Comparison of ENCODE assay signal across 9 cellular contexts in the genomic region with DNA sequence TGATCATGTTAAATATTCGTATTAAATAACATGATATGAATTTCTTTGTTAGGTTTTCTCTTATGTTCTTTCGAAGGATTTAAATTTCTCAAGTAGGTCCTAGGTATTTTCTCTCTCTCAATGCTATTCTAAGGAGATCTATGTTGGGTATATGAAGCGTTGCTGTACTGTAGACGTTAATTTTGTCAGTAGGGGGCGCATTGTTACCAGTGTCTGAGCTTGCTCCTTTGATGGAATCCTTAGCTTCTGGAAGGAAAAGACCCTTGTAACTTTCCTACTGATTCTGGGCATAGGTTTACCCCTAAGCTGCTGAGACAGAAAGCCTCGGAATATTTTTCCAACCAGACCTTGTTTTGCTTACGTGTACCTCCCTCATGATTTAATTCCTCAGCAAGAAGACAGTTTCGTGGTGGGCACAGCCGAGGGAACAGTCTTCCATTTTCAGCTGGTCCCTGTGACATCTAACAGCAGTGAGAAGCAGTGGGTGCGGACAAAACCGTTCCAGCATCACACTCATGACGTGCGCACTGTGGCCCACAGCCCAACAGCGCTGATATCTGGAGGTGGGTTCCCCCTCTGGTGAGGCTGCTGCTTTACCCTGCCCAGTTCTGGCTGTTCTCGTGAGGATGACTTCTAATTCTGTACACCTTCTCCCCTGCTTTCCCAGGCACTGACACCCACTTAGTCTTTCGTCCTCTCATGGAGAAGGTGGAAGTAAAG. TPM values are rescaled to one million over a fixed set of nuclear protein-coding genes. Genes with fewer than 3 reads are reported as not detected.
DNase-seq lines count a peak whose midpoint lies in the region; ATAC-seq and TF ChIP-seq lines count a peak whose summit lies in the region.
"Had no signal": no experiment of that assay in that cellular context is flagged by ENCODE, and none has a peak within 500 bp of the region (broad histone marks: within the 10 kb centered on the region; RNA-seq: fewer than 3 reads in every experiment).

No MANE protein-coding gene starts in this region.

- H3K4me1 ChIP-seq in MM.1S (ENCODE audit: low read length), result no peaks in the 10 kb centered on the region
- H3K4me1 ChIP-seq: BLaER1 treated with 17β-estradiol and CSF1 and Interleukin-3, amounts not matched to agents 10 nM and 100 nM had no signal

- H3K79me2 ChIP-seq in MM.1S (ENCODE audit: low read length), result peaks cover 26% of the 10 kb centered on the region

- no peaks in the 10 kb centered on the region for H3F3A ChIP-seq in MM.1S (ENCODE audit: insufficient read depth, low read length)

- H3K27me3 ChIP-seq in MM.1S (replicated peaks; ENCODE audit: insufficient read depth, low read length), result no peaks in the 10 kb centered on the region
- H3K27me3 ChIP-seq: BLaER1 treated with 17β-estradiol and CSF1 and Interleukin-3, amounts not matched to agents 10 nM and 100 nM had no signal

- no peak overlapping the region for H2AFZ ChIP-seq in MM.1S (ENCODE audit: low read length)

- TF ChIP-seq CTCF in MM.1S (IDR thresholded peaks at IDR 0.05; ENCODE audit: low read length), result peak; percentile 75

- no peaks in the 10 kb centered on the region for H3K9me2 ChIP-seq in MM.1S (replicated peaks; ENCODE audit: insufficient read depth, low read length)

- H3K4me2 ChIP-seq in MM.1S (ENCODE audit: low read depth, low read length), result no peak overlapping the region
- H3K4me2 ChIP-seq: BLaER1 treated with 17β-estradiol and CSF1 and Interleukin-3, amounts not matched to agents 10 nM and 100 nM had no signal

- H3K36me3 ChIP-seq in MM.1S (replicated peaks; ENCODE audit: insufficient read depth, low read length), result peaks cover 3% of the 10 kb centered on the region; the same call in 1 of the 2 replicates

- no peaks in the 10 kb centered on the region for H3K9me3 ChIP-seq in MM.1S (replicated peaks; ENCODE audit: insufficient read depth, low read length)
- H3K9me3 ChIP-seq: BLaER1 treated with 17β-estradiol and CSF1 and Interleukin-3, amounts not matched to agents 10 nM and 100 nM had no signal

- H3K9ac ChIP-seq in MM.1S (ENCODE audit: low read length), result no peak overlapping the region
- H3K9ac ChIP-seq: BLaER1 treated with 17β-estradiol and CSF1 and Interleukin-3, amounts not matched to agents 10 nM and 100 nM had no signal

- H3K4me3 ChIP-seq in MM.1S (ENCODE audit: low read length), result no peak overlapping the region
- H3K4me3 ChIP-seq: BLaER1 treated with 17β-estradiol and CSF1 and Interleukin-3, amounts not matched to agents 10 nM and 100 nM had no signal

- DNase-seq in NCI-H510A treated with DMSO at 0.1 percent for 48 hours (lab: John Stamatoyannopoulos, UW) (peak; percentile 36), NCI-H510A (lab: John Stamatoyannopoulos, UW) (no peak), MM.1S (peak; percentile 58), SK-N-DZ (ENCODE audit: low spot score) (peak; percentile 61), T47D (ENCODE audit: low read depth in 1 of 2, low spot score in 1 of 2) (peak; percentile 60 to 80), iPS-NIHi7 (ENCODE audit: extremely low spot score) (peak; percentile 76)
- DNase-seq in stimulated activated CD4-positive, alpha-beta T cell treated with anti-CD3 and anti-CD28 coated beads, Interleukin-1b, Interleukin-23, amount 100 ng/mL, for 48 hours, result peak; percentile 32

- ATAC-seq in HG03045 (IDR thresholded peaks at IDR 0.05; ENCODE audit: unreplicated experiment), result no peak

- H4K20me1 ChIP-seq in MM.1S (ENCODE audit: insufficient read depth, low read length), result no peaks in the 10 kb centered on the region

- in situ Hi-C loops in T47D (cut with HindIII; ENCODE audit: low pct_unique_long_range_greater_than_20kb, low sequenced_read_pairs), result no loop called here

- H3K27ac ChIP-seq in MM.1S (ENCODE audit: low read length), result no peak overlapping the region
- H3K27ac ChIP-seq: BLaER1 treated with 17β-estradiol and CSF1 and Interleukin-3, amounts not matched to agents 10 nM and 100 nM had no signal

RNA-seq across cellular contexts. Expression of a gene that starts 17.9 kb away (rescaled TPM):
- polyA plus RNA-seq in SK-N-DZ (2014; cell fraction: cytosol; rRNA removed), result 22.8 and 30.1 TPM in 2 replicates
- 33.6 and 43.8 TPM in 2 replicates for polyA plus RNA-seq in SK-N-DZ (2014; cell fraction: nucleus; rRNA removed)

RNA-seq across cellular contexts. Expression of a gene that starts 17.9 kb away (rescaled TPM):
- 135 and 144 TPM in 2 replicates for polyA plus RNA-seq in SK-N-DZ (2014; cell fraction: cytosol; rRNA removed)
- polyA plus RNA-seq in SK-N-DZ (2014; cell fraction: nucleus; rRNA removed), result 91.1 and 114 TPM in 2 replicates

RNA-seq across cellular contexts. Expression of a gene that starts 36.7 kb away (rescaled TPM):
- 5.9 and 8.4 TPM in 2 replicates for polyA plus RNA-seq in SK-N-DZ (2014; cell fraction: cytosol; rRNA removed)
- 5.8 and 8.8 TPM in 2 replicates for polyA plus RNA-seq in SK-N-DZ (2014; cell fraction: nucleus; rRNA removed)

RNA-seq across cellular contexts. Expression of a gene that starts 44.9 kb away (rescaled TPM):
- polyA plus RNA-seq in SK-N-DZ (2014; cell fraction: cytosol; rRNA removed), result 0.03 and 0.42 TPM in 2 replicates
- 0.63 and 16.9 TPM in 2 replicates for polyA plus RNA-seq in SK-N-DZ (2014; cell fraction: nucleus; rRNA removed)
